15 cellular contexts compared by ENCODE assay signal in genomic region chr1:40133122-40133665, GRCh38. TPM values are rescaled to one million over a fixed set of nuclear protein-coding genes. Genes with fewer than 3 reads are reported as not detected.
DNase-seq lines count a peak whose midpoint lies in the region; ATAC-seq and TF ChIP-seq lines count a peak whose summit lies in the region.
"Had no signal": no experiment of that assay in that cellular context is flagged by ENCODE, and none has a peak within 500 bp of the region (broad histone marks: within the 10 kb centered on the region; RNA-seq: fewer than 3 reads in every experiment).

No MANE protein-coding gene starts in this region.

- H3K4me3 Mint-ChIP-seq in type B pancreatic cell, result no peak overlapping the region
- H3K4me3 Mint-ChIP-seq: naive thymus-derived CD4-positive, alpha-beta T cell; stimulated activated naive CD8-positive, alpha-beta T cell treated with anti-CD3 and anti-CD28 coated beads, Interleukin-15, Interleukin-2, amounts not matched to agents 100 ng/mL and 50 ng/mL, for 24 hours; WTC11 had no signal

- CTCF ChIA-PET in SK-N-SH (lab: Yijun Ruan, JAX), result interaction anchor here (1.0 to 3.7 kb wide), 3 partner anchors 11 to 205 kb away, joined by 3 to 17 read pairs (median 5); no protein-coding TSS in a partner anchor

- H3K4me3 ChIP-seq in SK-N-SH (ENCODE audit: low read depth in 2 of 2, low read length in 1 of 2) (no peak overlapping the region; a peak in 1 of 4 replicates), brain microvascular endothelial cell (ENCODE audit: low read depth, low read length) (peak overlapping the region; percentile 48), left lung (no peak overlapping the region), upper lobe of right lung (no peak overlapping the region)
- H3K4me3 ChIP-seq: A549 had no signal

- H3K27me3 ChIP-seq in SK-N-SH (ENCODE audit: insufficient read depth) (peaks cover under 1% of the 10 kb centered on the region; the same call in 1 of the 2 replicates), brain microvascular endothelial cell (replicated peaks) (peaks cover 3% of the 10 kb centered on the region), left lung (peaks cover 0 to 49% of the 10 kb centered on the region in 2 donors), upper lobe of right lung (peaks cover 19% of the 10 kb centered on the region)

- no peaks in the 10 kb centered on the region for H3K9me2 ChIP-seq in SK-N-SH

- no peak overlapping the region for H3K27ac Mint-ChIP-seq in type B pancreatic cell
- H3K27ac Mint-ChIP-seq: activated naive CD4-positive, alpha-beta T cell treated with anti-CD3 and anti-CD28 coated beads, Interleukin-2, amount 50 U/mL, for 72 hours; naive thymus-derived CD4-positive, alpha-beta T cell; stimulated activated naive CD8-positive, alpha-beta T cell treated with anti-CD3 and anti-CD28 coated beads, Interleukin-15, Interleukin-2, amounts not matched to agents 100 ng/mL and 50 ng/mL, for 24 hours; WTC11 had no signal

- in situ Hi-C loops in brain microvascular endothelial cell (cut with HindIII; ENCODE audit: low pct_ligation_motif_present, low sequenced_read_pairs), result no loop called here

- H3K27ac ChIP-seq in SK-N-SH (ENCODE audit: low read depth in 2 of 2, low read length in 1 of 2) (no peak overlapping the region), brain microvascular endothelial cell (no peak overlapping the region), left lung (no peak overlapping the region), upper lobe of right lung (no peak overlapping the region)
- H3K27ac ChIP-seq: A549 had no signal

- H3K36me3 ChIP-seq in SK-N-SH (replicated peaks in 1 of 2; ENCODE audit: control insufficient read depth in 1 of 2, insufficient read depth in 2 of 2, low read length in 1 of 2) (no peaks in the 10 kb centered on the region), brain microvascular endothelial cell (replicated peaks) (no peaks in the 10 kb centered on the region), left lung (no peaks in the 10 kb centered on the region), upper lobe of right lung (no peaks in the 10 kb centered on the region)

- H3K36me3 Mint-ChIP-seq in type B pancreatic cell, result no peaks in the 10 kb centered on the region
- H3K36me3 Mint-ChIP-seq: activated naive CD4-positive, alpha-beta T cell treated with anti-CD3 and anti-CD28 coated beads, Interleukin-2, amount 50 U/mL, for 72 hours; naive thymus-derived CD4-positive, alpha-beta T cell; WTC11 had no signal

- intact Hi-C loops in left lung (cut with DNase I) (no loop called here), upper lobe of right lung (cut with DNase I) (no loop called here)

- H3K4me1 Mint-ChIP-seq in type B pancreatic cell (ENCODE audit: unreplicated experiment), result no peaks in the 10 kb centered on the region
- H3K4me1 Mint-ChIP-seq: WTC11 had no signal

- H2AFZ ChIP-seq in SK-N-SH (ENCODE audit: low read depth), result no peak overlapping the region

- peak; percentile 18 for DNase-seq in SK-N-SH
- DNase-seq in brain microvascular endothelial cell, result no peak
- no peak for DNase-seq in left lung
- no peak for DNase-seq in upper lobe of right lung
- no peak for DNase-seq in type B pancreatic cell (ENCODE audit: extremely low spot score, unreplicated experiment)
- DNase-seq in NCI-H1930 (lab: John Stamatoyannopoulos, UW), result no peak
- no peak for DNase-seq in putamen (ENCODE audit: low spot score)
- DNase-seq: activated CD8-positive, alpha-beta memory T cell treated with anti-CD3 and anti-CD28 coated beads, Interleukin-2, amount 50 U/mL, for 4 hours; foreskin melanocyte; naive thymus-derived CD4-positive, alpha-beta T cell had no signal

- H3K9me3 Mint-ChIP-seq in type B pancreatic cell, result peaks cover 5% of the 10 kb centered on the region
- H3K9me3 Mint-ChIP-seq: stimulated activated naive CD8-positive, alpha-beta T cell treated with anti-CD3 and anti-CD28 coated beads, Interleukin-15, Interleukin-2, amounts not matched to agents 100 ng/mL and 50 ng/mL, for 24 hours; WTC11 had no signal

- no peaks in the 10 kb centered on the region for H3K4me1 ChIP-seq in SK-N-SH (ENCODE audit: control insufficient read depth in 1 of 2, insufficient read depth in 2 of 2, low read depth in 1 of 2, low read length in 1 of 2)
- peaks cover 0 to 5% of the 10 kb centered on the region in 2 donors for H3K4me1 ChIP-seq in left lung
- peaks cover 4% of the 10 kb centered on the region for H3K4me1 ChIP-seq in upper lobe of right lung
- H3K4me1 ChIP-seq: A549 had no signal

- WGBS in SK-N-SH (ENCODE audit: low lambda C conversion rate), result 77% methylated on average over 30 of the region's 33 CpGs

- H3K27me3 Mint-ChIP-seq in type B pancreatic cell, result no peaks in the 10 kb centered on the region

- POLR2A ChIA-PET in SK-N-SH (lab: Yijun Ruan, JAX), result no interaction called here

- TF ChIP-seq EP300 in SK-N-SH (IDR thresholded peaks at IDR 0.05; ENCODE audit: borderline replicate concordance in 1 of 2, low read depth in 1 of 2, low read length in 1 of 2), result no peak

- H3K9ac ChIP-seq in SK-N-SH, result no peak overlapping the region

- H3K79me2 ChIP-seq in SK-N-SH (ENCODE audit: insufficient read depth), result no peaks in the 10 kb centered on the region

- H4K20me1 ChIP-seq in SK-N-SH (ENCODE audit: insufficient read depth), result no peaks in the 10 kb centered on the region

- no peak overlapping the region for H3K4me2 ChIP-seq in SK-N-SH
- H3K4me2 ChIP-seq: A549 had no signal

- TF ChIP-seq CTCF in SK-N-SH (IDR thresholded peaks at IDR 0.05) (no peak), brain microvascular endothelial cell (IDR thresholded peaks at IDR 0.05; ENCODE audit: low read depth, low read length, missing control alignments) (no peak), left lung (IDR thresholded peaks at IDR 0.05) (no peak), upper lobe of right lung (IDR thresholded peaks at IDR 0.05) (no peak), type B pancreatic cell (conservative IDR thresholded peaks at IDR 0.05) (no peak)

- no peaks in the 10 kb centered on the region for H3F3A ChIP-seq in SK-N-SH (replicated peaks; ENCODE audit: insufficient read depth)

- TF ChIP-seq RAD21 in SK-N-SH (IDR thresholded peaks at IDR 0.05; ENCODE audit: low read length), result no peak

- ATAC-seq in SK-N-SH treated with all-trans-retinoic acid at 6 μM for 48 hours (no peak), left lung (peak; percentile 25), upper lobe of right lung (peak; percentile 36)
- ATAC-seq: A549; activated naive CD4-positive, alpha-beta T cell treated with anti-CD3 and anti-CD28 coated beads, Interleukin-2, amount 50 U/mL, for 72 hours; naive thymus-derived CD4-positive, alpha-beta T cell; WTC11 had no signal

- H3K9me3 ChIP-seq in SK-N-SH (no peaks in the 10 kb centered on the region), left lung (no peaks in the 10 kb centered on the region), upper lobe of right lung (no peaks in the 10 kb centered on the region)
- H3K9me3 ChIP-seq: A549 had no signal

TF ChIP-seq in SK-N-SH, 30 proteins besides CTCF, POLR2A, EP300 and RAD21:
- TF ChIP-seq RFX5 (IDR thresholded peaks at IDR 0.05; ENCODE audit: low read length) (no peak), CHD2 (IDR thresholded peaks at IDR 0.05; ENCODE audit: low read length, partially characterized antibody) (no peak), POLR2AphosphoS5 (IDR thresholded peaks at IDR 0.05; ENCODE audit: low read depth, low read length) (no peak), ELF1 (IDR thresholded peaks at IDR 0.05) (no peak), YY1 (IDR thresholded peaks at IDR 0.05; ENCODE audit: low read depth) (no peak), TEAD4 (IDR thresholded peaks at IDR 0.05; ENCODE audit: borderline replicate concordance, insufficient read depth) (no peak), SIN3A (IDR thresholded peaks at IDR 0.05; ENCODE audit: borderline replicate concordance, low read depth, low read length) (no peak), RCOR1 (IDR thresholded peaks at IDR 0.05; ENCODE audit: low read length) (no peak), USF1 (IDR thresholded peaks at IDR 0.05; ENCODE audit: borderline replicate concordance, low read depth) (no peak)

TF ChIP-seq in SK-N-SH treated with all-trans-retinoic acid at 6 μM for 48 hours, 23 proteins besides CTCF, POLR2A, EP300 and RAD21 (continues in another document):
- TF ChIP-seq TSHZ2 (CRISPR knock-in tag; IDR thresholded peaks at IDR 0.05) (no peak), ESRRG (CRISPR knock-in tag; IDR thresholded peaks at IDR 0.05) (no peak), OSR1 (CRISPR knock-in tag; IDR thresholded peaks at IDR 0.05) (no peak)

RNA-seq across cellular contexts. Expression of gene RLF, which starts 28.0 kb away (rescaled TPM):
- 2.3 and 3.0 TPM in 2 replicates for polyA plus RNA-seq in SK-N-SH (2012; rRNA removed)
- polyA plus RNA-seq in SK-N-SH (2012; cell fraction: cytosol; rRNA removed), result 2.9 and 3.3 TPM in 2 replicates
- polyA plus RNA-seq in SK-N-SH (2012; cell fraction: nucleus; rRNA removed), result 3.4 and 7.3 TPM in 2 replicates
- total RNA-seq in left lung (10 to 100 TPM; 11.2 to 12.7 TPM), upper lobe of right lung (13.4 TPM), type B pancreatic cell (ENCODE audit: low replicate concordance) (18.1 and 21.4 TPM in 2 replicates)

RNA-seq across cellular contexts. Expression of gene PPT1, which starts 36.1 kb away (rescaled TPM):
- polyA plus RNA-seq in SK-N-SH (2012; rRNA removed), result 26.0 and 37.6 TPM in 2 replicates
- polyA plus RNA-seq in SK-N-SH (2012; cell fraction: cytosol; rRNA removed), result 37.4 and 38.5 TPM in 2 replicates
- 11.1 and 21.7 TPM in 2 replicates for polyA plus RNA-seq in SK-N-SH (2012; cell fraction: nucleus; rRNA removed)
- total RNA-seq in left lung, result 100 to 1,000 TPM; 164 to 195 TPM
- total RNA-seq in upper lobe of right lung, result 166 TPM
- 73.6 and 79.6 TPM in 2 replicates for total RNA-seq in type B pancreatic cell (ENCODE audit: low replicate concordance)
